26 cellular contexts compared by ENCODE assay signal in the genomic region with DNA sequence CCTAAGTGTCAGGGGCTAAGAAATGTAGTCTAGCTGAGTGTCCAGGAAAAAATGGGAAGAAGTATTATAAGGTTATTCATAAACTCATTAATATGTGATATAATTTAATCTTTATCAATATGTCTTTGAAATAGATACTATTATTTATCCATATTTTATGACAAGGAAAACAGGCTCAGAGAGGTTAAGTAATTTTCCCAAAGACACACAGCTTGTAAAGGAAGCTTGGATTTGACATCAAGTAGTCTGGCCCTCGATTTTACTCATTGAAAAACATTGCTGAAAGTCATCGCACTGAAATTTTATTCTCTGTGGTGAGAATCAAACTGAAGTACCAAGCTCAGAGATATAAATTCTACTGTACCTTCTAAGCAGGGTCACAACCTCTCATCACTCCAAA.
"Had no signal": no experiment of that assay in that cellular context is flagged by ENCODE, and none has a peak within 500 bp of the region (broad histone marks: within the 10 kb centered on the region; RNA-seq: fewer than 3 reads in every experiment).

No MANE protein-coding gene starts in this region.

- H3K4me3 ChIP-seq: neural progenitor cell, ovary, psoas muscle, right lobe of liver, sigmoid colon, stomach, thoracic aorta, thyroid gland, tibial nerve, upper lobe of left lung had no signal

- H3K27ac ChIP-seq: neural progenitor cell, ovary, parathyroid adenoma, psoas muscle, right lobe of liver, sigmoid colon, stomach, thoracic aorta, thyroid gland, tibial nerve, upper lobe of left lung had no signal

- H3K9me3 ChIP-seq: ovary, right lobe of liver, sigmoid colon, thoracic aorta, thyroid gland had no signal

- H3K4me2 ChIP-seq: neural progenitor cell had no signal

- H3K4me1 ChIP-seq: parathyroid adenoma, psoas muscle, right lobe of liver, sigmoid colon, stomach, tibial nerve, upper lobe of left lung had no signal

- DNase-seq: naive thymus-derived CD8-positive, alpha-beta T cell; nephron progenitor cell; occipital lobe; ovary; psoas muscle; right cardiac atrium; right lobe of liver; sigmoid colon; small intestine; stimulated activated CD4-positive, alpha-beta T cell treated with anti-CD3 and anti-CD28 coated beads, Interleukin-15, amount 100 ng/mL, for 24 hours; stimulated activated CD4-positive, alpha-beta T cell treated with anti-CD3 and anti-CD28 coated beads, Interleukin-2, amount 100 ng/mL, for 24 hours; stimulated activated CD4-positive, alpha-beta T cell treated with anti-CD3 and anti-CD28 coated beads, Interleukin-2, amount 100 ng/mL, for 48 hours; stimulated activated CD4-positive, alpha-beta T cell treated with anti-CD3 and anti-CD28 coated beads, Interleukin-4, amount 100 ng/mL, for 24 hours; stimulated activated naive B cell treated with anti-CD40 and anti-IgM and Interleukin-4, amounts not matched to agents 10 μg/mL and 1 μg/mL and 100 μg/mL, for 72 hours; stimulated activated naive CD4-positive, alpha-beta T cell treated with Interleukin-2 at 50 U/mL for 16 hours; stomach; thyroid gland; trophoblast cell; upper lobe of left lung had no signal

- H3K36me3 ChIP-seq: neural progenitor cell, ovary, right lobe of liver, sigmoid colon, stomach, thoracic aorta, thyroid gland, tibial nerve, upper lobe of left lung had no signal

- H3K79me2 ChIP-seq: parathyroid adenoma had no signal

- ATAC-seq: naive thymus-derived CD8-positive, alpha-beta T cell; natural killer cell treated with Interleukin-12 subunit alpha and Interleukin-12 subunit beta and Interleukin-15 and Interleukin-18, amount 100 ng/mL, for 72 hours; psoas muscle; right cardiac atrium; right lobe of liver; stimulated activated effector memory CD8-positive, alpha-beta T cell treated with anti-CD3 and anti-CD28 coated beads, Interleukin-12 subunit alpha, Interleukin-12 subunit beta, amount 100 ng/mL, for 72 hours; stimulated activated naive B cell treated with anti-CD40 and anti-IgM and Interleukin-4, amounts not matched to agents 10 μg/mL and 1 μg/mL and 100 μg/mL, for 72 hours had no signal

- FAIRE-seq: small intestine, urothelium cell line had no signal

- H3K9ac ChIP-seq: neural progenitor cell, parathyroid adenoma had no signal

- H2AFZ ChIP-seq: parathyroid adenoma had no signal

- H3K27me3 ChIP-seq: neural progenitor cell, ovary, right lobe of liver, sigmoid colon, stomach, thyroid gland, tibial nerve, upper lobe of left lung had no signal
